ENCODE assay signal across 9 cellular contexts in genomic region chr1:221439008-221439733, GRCh38.
DNase-seq lines count a peak whose midpoint lies in the region; ATAC-seq and TF ChIP-seq lines count a peak whose summit lies in the region.
"Had no signal": no experiment of that assay in that cellular context is flagged by ENCODE, and none has a peak within 500 bp of the region (broad histone marks: within the 10 kb centered on the region; RNA-seq: fewer than 3 reads in every experiment).

No MANE protein-coding gene starts in this region.

- TF ChIP-seq POLR2A in GM18505 (IDR thresholded peaks at IDR 0.05; ENCODE audit: borderline replicate concordance, extremely low read depth, insufficient read depth, insufficient read length): no peak

- CTCF ChIA-PET in PC-3 (lab: Charles Lee): interaction anchor here (0.6 to 0.8 kb wide), 4 partner anchors 38 to 1345 kb away, joined by 3 to 4 read pairs (median 3); partner anchors contain the start of gene IARS2
- CTCF ChIA-PET in activated naive CD4-positive, alpha-beta T cell treated with anti-CD3 and anti-CD28 coated beads for 36 hours (lab: Charles Lee): interaction anchor here (0.6 to 1.5 kb wide), 3 partner anchors 9 to 175 kb away, joined by 4 to 6 read pairs (median 4); no protein-coding TSS in a partner anchor

- H3K36me3 Mint-ChIP-seq in activated naive CD4-positive, alpha-beta T cell treated with anti-CD3 and anti-CD28 coated beads for 36 hours (ENCODE audit: low read depth): no peaks in the 10 kb centered on the region

- H3K9me3 Mint-ChIP-seq in activated naive CD4-positive, alpha-beta T cell treated with anti-CD3 and anti-CD28 coated beads for 36 hours: no peaks in the 10 kb centered on the region

- BruUV-seq in PC-3 (replicated peaks; lab: Mats Ljungman, UMichigan): no TSS peak

- H3K23ac ChIP-seq in mesendoderm (ENCODE audit: low read length): no peak overlapping the region

- no peak overlapping the region for H2AFZ ChIP-seq in PC-3 (ENCODE audit: low read length)

- H3K56ac ChIP-seq in mesendoderm (ENCODE audit: low read length): no peak overlapping the region

- no peaks in the 10 kb centered on the region for H3K79me2 ChIP-seq in PC-3 (ENCODE audit: low read length)
- no peaks in the 10 kb centered on the region for H3K79me2 ChIP-seq in mesendoderm (ENCODE audit: control insufficient read depth, insufficient read depth, low read length)

- peaks cover 37% of the 10 kb centered on the region for H3K4me1 Mint-ChIP-seq in activated naive CD4-positive, alpha-beta T cell treated with anti-CD3 and anti-CD28 coated beads for 36 hours (ENCODE audit: low read depth)

- H4K20me1 ChIP-seq in PC-3 (ENCODE audit: low read length): no peaks in the 10 kb centered on the region

- H3K4ac ChIP-seq in mesendoderm (ENCODE audit: low read depth, low read length): no peak overlapping the region

- H3K9ac ChIP-seq in PC-3 (ENCODE audit: low read length) (peak overlapping the region; percentile 91), mesendoderm (ENCODE audit: low read length) (no peak overlapping the region)

- peaks cover 44% of the 10 kb centered on the region for H3K4me1 ChIP-seq in PC-3 (ENCODE audit: insufficient read depth, low read length)
- peaks cover 3% of the 10 kb centered on the region for H3K4me1 ChIP-seq in mesendoderm (ENCODE audit: control insufficient read depth, low read depth, low read length)

- no peaks in the 10 kb centered on the region for H3K9me3 ChIP-seq in PC-3 (ENCODE audit: low read length)

- no peak overlapping the region for H3K4me3 Mint-ChIP-seq in activated naive CD4-positive, alpha-beta T cell treated with anti-CD3 and anti-CD28 coated beads for 36 hours

- no peaks in the 10 kb centered on the region for H3K36me3 ChIP-seq in PC-3 (ENCODE audit: low read depth, low read length)
- H3K36me3 ChIP-seq in mesendoderm (ENCODE audit: control insufficient read depth, insufficient read depth, low read length): no peaks in the 10 kb centered on the region

- POLR2A ChIA-PET in PC-3 (lab: Charles Lee; ENCODE audit: unreplicated experiment): no interaction called here

- peaks cover 19% of the 10 kb centered on the region for H3K27me3 Mint-ChIP-seq in activated naive CD4-positive, alpha-beta T cell treated with anti-CD3 and anti-CD28 coated beads for 36 hours (ENCODE audit: low read depth)

- H3K4me2 ChIP-seq in PC-3 (ENCODE audit: low read length): peak overlapping the region; percentile 66
- H3K4me2 ChIP-seq in mesendoderm (ENCODE audit: low read length): no peak overlapping the region

- H4K5ac ChIP-seq in mesendoderm (ENCODE audit: low read length): no peak overlapping the region

- H4K8ac ChIP-seq in mesendoderm (ENCODE audit: low read depth, low read length): no peak overlapping the region

- ATAC-seq in GM18505 (IDR thresholded peaks at IDR 0.05; ENCODE audit: unreplicated experiment) (peak; percentile 94), HG02840 (IDR thresholded peaks at IDR 0.05; ENCODE audit: low FRiP score, unreplicated experiment) (peak; percentile 60), PC-3 (peak; percentile 91), left lobe of liver (no peak)

- no CpG with 5 or more reads among the region's 4 CpGs for WGBS in mesendoderm (ENCODE audit: extremely low coverage, insufficient coverage, low lambda C conversion rate)

- H3K27ac ChIP-seq in PC-3 (ENCODE audit: low read length) (peak overlapping the region; percentile 98), mesendoderm (ENCODE audit: low read depth, low read length) (no peak overlapping the region)
- H3K27ac ChIP-seq: VCaP had no signal

- H3F3A ChIP-seq in PC-3 (ENCODE audit: low read length, unreplicated experiment): peaks cover 12% of the 10 kb centered on the region

- H3K18ac ChIP-seq in mesendoderm (ENCODE audit: low read length): no peak overlapping the region

- H3K27me3 ChIP-seq in PC-3 (ENCODE audit: low read length) (no peaks in the 10 kb centered on the region), mesendoderm (ENCODE audit: insufficient read depth, low read length, poor library complexity) (no peaks in the 10 kb centered on the region)

- no peak overlapping the region for H2AK5ac ChIP-seq in mesendoderm (ENCODE audit: low read length)

- no peak overlapping the region for H2BK5ac ChIP-seq in mesendoderm (ENCODE audit: low read length)

- no peak overlapping the region for H2BK15ac ChIP-seq in mesendoderm (replicated peaks; ENCODE audit: low read depth)

- no peak for TF ChIP-seq CTCF in PC-3 (conservative IDR thresholded peaks at IDR 0.05; ENCODE audit: low read depth, low read length)

- no peaks in the 10 kb centered on the region for H3K9me2 ChIP-seq in PC-3 (replicated peaks; ENCODE audit: low read length)

- no peaks in the 10 kb centered on the region for H3K79me1 ChIP-seq in mesendoderm (ENCODE audit: low read length)

- H2BK120ac ChIP-seq in mesendoderm (ENCODE audit: low read depth, low read length): peak overlapping the region; percentile 2

- intact Hi-C loops in PC-3 (cut with micrococcal nuclease) (loop anchor here (5.0 to 10.0 kb wide), 4 partner anchors 222 to 447 kb away; no protein-coding TSS in a partner anchor), head of caudate nucleus (cut with DNase I) (loop anchor here (5.0 to 10.0 kb wide), 3 partner anchors 104 to 562 kb away; partner anchors contain the start of gene HLX)
- intact Hi-C loops in activated naive CD4-positive, alpha-beta T cell treated with anti-CD3 and anti-CD28 coated beads for 36 hours (cut with micrococcal nuclease): loop anchor here (1.0 to 5.0 kb wide), 5 partner anchors 287 to 978 kb away; no protein-coding TSS in a partner anchor

- peak; percentile 96 for DNase-seq in PC-3
- DNase-seq in activated naive CD4-positive, alpha-beta T cell treated with anti-CD3 and anti-CD28 coated beads for 36 hours: peak; percentile 85
- peak; percentile 77 for DNase-seq in mesendoderm
- DNase-seq in left lobe of liver (ENCODE audit: low spot score): no peak
- DNase-seq in DMS79 (lab: John Stamatoyannopoulos, UW): no peak
- no peak for DNase-seq in head of caudate nucleus

- H3K4me3 ChIP-seq in PC-3 (ENCODE audit: low read length) (peak overlapping the region; percentile 21; the same call in 1 of the 2 replicates), mesendoderm (ENCODE audit: low read length) (no peak overlapping the region)

- peak overlapping the region; percentile 78 for H3K27ac Mint-ChIP-seq in activated naive CD4-positive, alpha-beta T cell treated with anti-CD3 and anti-CD28 coated beads for 36 hours

Comparison
In these comparisons a context has a peak if more than half of its experiments do, and no peak if none do; other contexts are left out.
1. DNase-seq: peak in PC-3 (single experiment), activated naive CD4-positive, alpha-beta T cell treated with anti-CD3 and anti-CD28 coated beads for 36 hours (single experiment) and mesendoderm (single experiment); none in left lobe of liver (single experiment), DMS79 (single experiment) and head of caudate nucleus (0 of 42).